In genomic region chr2:232603283-232603682, GRCh38 we compare ENCODE assay signal across 11 cellular contexts. TPM values are rescaled to one million over a fixed set of nuclear protein-coding genes. Genes with fewer than 3 reads are reported as not detected.
"Had no signal": no experiment of that assay in that cellular context is flagged by ENCODE, and none has a peak within 500 bp of the region (broad histone marks: within the 10 kb centered on the region; RNA-seq: fewer than 3 reads in every experiment).

No MANE protein-coding gene starts in this region.

- H2AFZ ChIP-seq: GM23248, GM23338 had no signal

- FAIRE-seq: H1, H54 had no signal

- H3K9ac ChIP-seq: GM23248 had no signal

- H3K36me3 ChIP-seq: HAP-1 had no signal

- ATAC-seq: GM23338, HCT116 had no signal

- H3K9me3 Mint-ChIP-seq: GM23338, H9, HFFc6 had no signal

- H3K4me3 Mint-ChIP-seq: GM23338, H9, HFFc6 had no signal

- H3K4me3 ChIP-seq: GM23248, GM23338, HAP-1 had no signal

- H3K27ac ChIP-seq: GM23248 had no signal

- H3K4me2 ChIP-seq: GM23338 had no signal

- DNase-seq: GM23248, GOT3, H7, H9, HCEC 1CT, HFFc6 had no signal

- H3K9me3 ChIP-seq: HAP-1 had no signal

- H3K27ac Mint-ChIP-seq: GM23338, H9, HFFc6 had no signal

RNA-seq across cellular contexts. Expression of gene EFHD1, which starts 30.1 kb away (rescaled TPM):
- total RNA-seq: GM23248 had no signal
- polyA plus RNA-seq: GM23248 had no signal
